8 cellular contexts compared by ENCODE assay signal in the genomic region with DNA sequence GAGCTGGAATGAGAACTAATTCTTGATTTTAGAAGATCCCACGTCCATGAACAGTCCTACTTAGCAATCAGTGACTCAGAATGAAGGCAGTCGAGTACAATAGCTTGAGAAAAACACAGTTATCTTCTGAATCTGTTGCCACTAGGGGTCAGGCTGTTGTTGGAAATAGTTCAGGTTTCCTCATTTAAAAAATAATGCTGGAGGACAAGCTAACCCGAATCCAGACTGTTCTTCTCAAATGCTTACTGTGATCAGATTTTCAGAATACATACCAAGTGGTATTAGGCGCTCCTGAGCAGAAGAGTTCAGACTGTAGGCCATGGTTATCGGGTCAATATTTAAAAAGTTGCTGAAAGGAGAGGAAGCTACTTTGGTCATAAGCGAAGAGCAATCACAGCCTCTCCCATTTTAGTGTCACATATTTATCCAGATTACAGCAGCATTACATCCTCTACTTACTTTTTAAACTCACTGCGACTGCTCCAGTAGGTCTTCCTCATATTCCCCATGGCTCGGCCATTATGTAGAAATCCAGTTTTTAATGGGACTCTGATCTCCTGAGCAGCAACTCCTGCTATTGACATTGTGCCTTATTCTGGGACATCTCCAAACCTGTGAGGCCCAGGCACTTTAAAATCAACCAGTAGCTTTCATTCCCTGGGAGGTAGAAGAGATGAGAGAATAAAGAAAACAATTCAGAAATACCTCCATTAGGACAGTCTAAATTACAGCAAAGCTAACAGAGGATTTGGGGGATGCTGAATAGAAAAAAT. TPM values are rescaled to one million over a fixed set of nuclear protein-coding genes. Genes with fewer than 3 reads are reported as not detected.
DNase-seq lines count a peak whose midpoint lies in the region; ATAC-seq and TF ChIP-seq lines count a peak whose summit lies in the region.

No MANE protein-coding gene starts in this region.

- intact Hi-C loops in ascending aorta (cut with DNase I), result loop anchor here (1.0 to 5.0 kb wide), 4 partner anchors 38 to 334 kb away; no protein-coding TSS in a partner anchor
- intact Hi-C loops in right cardiac atrium (cut with DNase I), result loop anchor here in 1 of 4 donors (5.0 kb wide), 1 partner anchor 33 kb away; no protein-coding TSS in a partner anchor

- peak overlapping the region; percentile 65 to 68 for H3K27ac ChIP-seq in ascending aorta
- H3K27ac ChIP-seq in right cardiac atrium (ENCODE audit: low read length), result peak overlapping the region; percentile 79
- H3K27ac ChIP-seq in rectal smooth muscle tissue (ENCODE audit: low read depth, low read length), result peak overlapping the region; percentile 77

- H3K9me3 ChIP-seq in ascending aorta (no peaks in the 10 kb centered on the region), right cardiac atrium (ENCODE audit: control insufficient read depth, low read length) (no peaks in the 10 kb centered on the region)

- whole genome bisulfite sequencing in right cardiac atrium, result 31% methylated on average over 8 of the region's 8 CpGs

- peak; percentile 79 for DNase-seq in DMS153 treated with DMSO at 0.1 percent for 48 hours (lab: John Stamatoyannopoulos, UW; ENCODE audit: unreplicated experiment)
- peak; percentile 85 for DNase-seq in HS-5 (ENCODE audit: low read depth)
- DNase-seq in OCI-M1 (lab: John Stamatoyannopoulos, UW), result peak; percentile 85
- DNase-seq in ascending aorta (ENCODE audit: low spot score in 2 of 2), result peak in 1 of 2 donors; percentile 75
- no peak for DNase-seq in right cardiac atrium
- no peak for DNase-seq in stimulated activated CD4-positive, alpha-beta T cell treated with anti-CD3 and anti-CD28 coated beads, Interleukin-12 subunit alpha, Interleukin-12 subunit beta, amount 100 ng/mL, for 4 hours

- no peak overlapping the region for H3K9ac ChIP-seq in rectal smooth muscle tissue (ENCODE audit: low read length)

- peak; percentile 77 to 84 for ATAC-seq in right cardiac atrium
- no peak for ATAC-seq in HG03159 (IDR thresholded peaks at IDR 0.05; ENCODE audit: unreplicated experiment)

- peaks cover 12 to 35% of the 10 kb centered on the region in 2 donors for H3K4me1 ChIP-seq in ascending aorta
- peaks cover 6% of the 10 kb centered on the region for H3K4me1 ChIP-seq in right cardiac atrium (ENCODE audit: control insufficient read depth, insufficient read depth, low read length)
- peaks cover 27% of the 10 kb centered on the region for H3K4me1 ChIP-seq in rectal smooth muscle tissue (ENCODE audit: control insufficient read depth, insufficient read depth, low read length)

- H3K36me3 ChIP-seq in ascending aorta (peaks cover 35 to 44% of the 10 kb centered on the region in 2 donors), rectal smooth muscle tissue (ENCODE audit: control insufficient read depth, insufficient read depth, low read length) (peaks cover 8% of the 10 kb centered on the region)

- H3K4me3 ChIP-seq in ascending aorta (peak overlapping the region; percentile 11 to 41), right cardiac atrium (ENCODE audit: low read length) (peak overlapping the region; percentile 23), rectal smooth muscle tissue (ENCODE audit: low read length) (peak overlapping the region; percentile 26)

- H3K27me3 ChIP-seq in ascending aorta (no peaks in the 10 kb centered on the region), right cardiac atrium (ENCODE audit: control insufficient read depth, insufficient read depth) (no peaks in the 10 kb centered on the region), rectal smooth muscle tissue (ENCODE audit: control insufficient read depth, insufficient read depth, low read length) (no peaks in the 10 kb centered on the region)

- peak; percentile 42 to 58 (median 47) for TF ChIP-seq CTCF in ascending aorta (IDR thresholded peaks at IDR 0.05)

RNA-seq across cellular contexts. Expression of a gene that starts 10.9 kb away (rescaled TPM):
- total RNA-seq in ascending aorta (59.7 TPM), right cardiac atrium (10 to 100 TPM in 3 of 4 donors, 1 to 10 TPM in 1; 9.8 to 16.9 (median 15.0) TPM)
- 12.8 TPM for polyA plus RNA-seq in right cardiac atrium

RNA-seq across cellular contexts. Expression of a gene that starts 53.7 kb away (rescaled TPM):
- total RNA-seq in ascending aorta (103 TPM), right cardiac atrium (100 to 1,000 TPM; 302 to 323 (median 314) TPM)
- polyA plus RNA-seq in right cardiac atrium, result 501 TPM

Comparison
In these comparisons a context has a peak if more than half of its experiments do, and no peak if none do; other contexts are left out.
1. DNase-seq: peak in DMS153 treated with DMSO at 0.1 percent for 48 hours (single experiment), HS-5 (single experiment) and OCI-M1 (single experiment); none in right cardiac atrium (0 of 3) and stimulated activated CD4-positive, alpha-beta T cell treated with anti-CD3 and anti-CD28 coated beads, Interleukin-12 subunit alpha, Interleukin-12 subunit beta, amount 100 ng/mL, for 4 hours (single experiment).
2. Peak in every context shown above with its lines, with median percentiles within 50 percentile points of each other: H3K27ac ChIP-seq and H3K4me3 ChIP-seq.